25 cellular contexts compared by ENCODE assay signal in the genomic region with DNA sequence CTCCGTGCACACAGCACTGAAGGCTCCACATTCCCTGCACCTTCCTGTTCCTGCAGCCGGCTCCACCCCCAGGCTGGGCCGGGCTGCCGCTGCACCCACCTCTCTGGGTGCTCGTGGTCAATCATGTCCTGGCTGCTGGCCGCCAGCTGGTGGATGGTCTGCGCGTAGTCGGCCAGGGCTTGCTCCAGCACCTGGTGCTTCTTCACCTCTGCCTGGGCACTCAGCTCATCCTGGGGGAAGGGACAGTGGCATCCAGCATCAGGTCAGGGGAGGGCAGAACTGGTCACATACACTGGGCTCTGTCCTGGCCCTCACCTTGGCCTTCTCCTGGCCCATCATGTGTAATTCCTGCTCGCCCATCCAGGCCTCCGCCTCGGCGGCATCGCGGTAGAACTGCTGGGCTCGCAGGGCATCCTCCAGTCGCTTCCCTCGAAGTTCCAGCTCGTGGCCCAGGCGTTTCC.
"Had no signal": no experiment of that assay in that cellular context is flagged by ENCODE, and none has a peak within 500 bp of the region (broad histone marks: within the 10 kb centered on the region; RNA-seq: fewer than 3 reads in every experiment).

No MANE protein-coding gene starts in this region.

- H3K79me2 ChIP-seq: hepatocyte, parathyroid adenoma had no signal

- H3K27ac ChIP-seq: epithelial cell of prostate, gastrocnemius medialis, hepatocyte, left lung, neutrophil, parathyroid adenoma, prostate gland, sigmoid colon, testis, tibial artery had no signal

- H3K27me3 ChIP-seq: gastrocnemius medialis, hepatocyte, left lung, neutrophil, sigmoid colon, testis had no signal

- H3K9ac ChIP-seq: parathyroid adenoma had no signal

- H3K9me3 ChIP-seq: gastrocnemius medialis, left lung, mucosa of descending colon, neutrophil, prostate gland, sigmoid colon, testis, tibial artery had no signal

- H3K4me2 ChIP-seq: hepatocyte had no signal

- H3K4me3 ChIP-seq: gastrocnemius medialis, hepatocyte, left lung, mucosa of descending colon, prostate gland, sigmoid colon, testis, tibial artery had no signal

- FAIRE-seq: urothelium cell line had no signal

- DNase-seq: cortex of kidney; foreskin fibroblast; gastrocnemius medialis; left cardiac atrium; left lung; mesenchymal stem cell; naive B cell; right cardiac atrium; sigmoid colon; stimulated activated CD4-positive, alpha-beta T cell treated with anti-CD3 and anti-CD28 coated beads, Interleukin-2, amount 100 ng/mL, for 24 hours; stimulated activated CD4-positive, alpha-beta T cell treated with anti-CD3 and anti-CD28 coated beads, Interleukin-4, amount 100 ng/mL, for 24 hours; stimulated activated naive CD4-positive, alpha-beta T cell treated with Interleukin-2 at 50 U/mL for 16 hours; substantia nigra; testis; tibial artery had no signal

- H2AFZ ChIP-seq: hepatocyte, parathyroid adenoma had no signal

- H3K36me3 ChIP-seq: gastrocnemius medialis, left lung, neutrophil, sigmoid colon had no signal

- ATAC-seq: esophagus mucosa; gastrocnemius medialis; left cardiac atrium; left lung; mucosa of descending colon; natural killer cell treated with Interleukin-12 subunit alpha and Interleukin-12 subunit beta and Interleukin-15 and Interleukin-18, amount 100 ng/mL, for 72 hours; right cardiac atrium; stimulated activated effector memory CD8-positive, alpha-beta T cell treated with anti-CD3 and anti-CD28 coated beads, Interleukin-12 subunit alpha, Interleukin-12 subunit beta, amount 100 ng/mL, for 72 hours had no signal

- H3K4me1 ChIP-seq: parathyroid adenoma, prostate gland, sigmoid colon, testis, tibial artery had no signal
